In genomic region chr11:61968758-61969390, GRCh38 we compare ENCODE assay signal across 1 cellular context.
TF ChIP-seq lines count a peak whose summit lies in the region.

No MANE protein-coding gene starts in this region.

TF ChIP-seq in K562, 482 proteins besides CTCF, POLR2A, EP300 and RAD21 (continues in another document):
- no peak for TF ChIP-seq MED1 (CRISPR knock-in tag; IDR thresholded peaks at IDR 0.05; ENCODE audit: borderline replicate concordance)
- TF ChIP-seq MEF2A (IDR thresholded peaks at IDR 0.05; ENCODE audit: control insufficient read depth, low read depth, low read length), result no peak
- no peak for TF ChIP-seq THAP7 (CRISPR knock-in tag; IDR thresholded peaks at IDR 0.05)
- TF ChIP-seq ZNF431 (CRISPR knock-in tag; IDR thresholded peaks at IDR 0.05), result 0 out of 2 replicates have a peak, but pooled peaks have one; percentile 20
- no peak for TF ChIP-seq CHD4 (IDR thresholded peaks at IDR 0.05; ENCODE audit: insufficient read depth, insufficient replicate concordance, low read depth, low read length, poor library complexity, severe bottlenecking)
- no peak for TF ChIP-seq MAFK (IDR thresholded peaks at IDR 0.05; ENCODE audit: low read length)
- TF ChIP-seq LEF1 (IDR thresholded peaks at IDR 0.05), result 0 out of 2 replicates have a peak, but pooled peaks have one; percentile 14
- TF ChIP-seq ZNF239 (CRISPR knock-in tag; IDR thresholded peaks at IDR 0.05), result no peak
- no peak for TF ChIP-seq PYGO2 (tag; IDR thresholded peaks at IDR 0.05)
- TF ChIP-seq ZNF175 (CRISPR knock-in tag; IDR thresholded peaks at IDR 0.05; ENCODE audit: low read depth), result 0 out of 2 replicates have a peak, but pooled peaks have one; percentile 34
- TF ChIP-seq SMARCB1 (IDR thresholded peaks at IDR 0.05; ENCODE audit: insufficient read length, low read depth), result no peak
- TF ChIP-seq GTF3C2 (IDR thresholded peaks at IDR 0.05; ENCODE audit: borderline replicate concordance, extremely low read depth, insufficient read length), result no peak
- no peak for TF ChIP-seq ZNF444 (CRISPR knock-in tag; IDR thresholded peaks at IDR 0.05)
- TF ChIP-seq TRIM25 (IDR thresholded peaks at IDR 0.05; ENCODE audit: borderline replicate concordance), result no peak
- no peak for TF ChIP-seq MXD1 (CRISPR knock-in tag; IDR thresholded peaks at IDR 0.05; ENCODE audit: borderline replicate concordance, poor library complexity, severe bottlenecking)
- no peak for TF ChIP-seq CGGBP1 (CRISPR knock-in tag; IDR thresholded peaks at IDR 0.05)
- TF ChIP-seq STAT5A (IDR thresholded peaks at IDR 0.05; ENCODE audit: borderline replicate concordance, low read length), result no peak
- TF ChIP-seq SMAD4 (CRISPR knock-in tag; conservative IDR thresholded peaks at IDR 0.05), result peak; percentile 19; the same call in 1 of the 2 replicates
- no peak for TF ChIP-seq KHSRP (IDR thresholded peaks at IDR 0.05)
- TF ChIP-seq SREBF1 (IDR thresholded peaks at IDR 0.05; ENCODE audit: borderline replicate concordance, low read depth, low read length), result no peak
- no peak for TF ChIP-seq RBM17 (IDR thresholded peaks at IDR 0.05; ENCODE audit: borderline replicate concordance, low read depth, low read length)
- TF ChIP-seq PTTG1 (tag; IDR thresholded peaks at IDR 0.05; ENCODE audit: low read depth), result no peak
- TF ChIP-seq ZNF324 (CRISPR knock-in tag; IDR thresholded peaks at IDR 0.05), result no peak
- TF ChIP-seq RBFOX2 (IDR thresholded peaks at IDR 0.05; ENCODE audit: low read depth, low read length), result no peak
- no peak for TF ChIP-seq REST (CRISPR knock-in tag; IDR thresholded peaks at IDR 0.05; ENCODE audit: low read depth)
- TF ChIP-seq ZNF830 (CRISPR knock-in tag; IDR thresholded peaks at IDR 0.05), result no peak
- TF ChIP-seq IRF1 (CRISPR knock-in tag; IDR thresholded peaks at IDR 0.05; ENCODE audit: borderline replicate concordance), result 0 out of 2 replicates have a peak, but pooled peaks have one; percentile 26
- no peak for TF ChIP-seq CAMTA2 (CRISPR knock-in tag; conservative IDR thresholded peaks at IDR 0.05)
- no peak for TF ChIP-seq NR2C2 (CRISPR knock-in tag; IDR thresholded peaks at IDR 0.05)
- TF ChIP-seq NR2C2 (tag; IDR thresholded peaks at IDR 0.05), result no peak
- TF ChIP-seq SPI1 (IDR thresholded peaks at IDR 0.05; ENCODE audit: borderline replicate concordance, low read depth, low read length), result no peak
- no peak for TF ChIP-seq PRPF4 (IDR thresholded peaks at IDR 0.05; ENCODE audit: insufficient read depth, low read depth, low read length, poor library complexity, severe bottlenecking)
- peak in 1 of 2 experiments; percentile 11 for TF ChIP-seq E2F6 (IDR thresholded peaks at IDR 0.05; ENCODE audit: borderline replicate concordance in 1 of 2, extremely low read depth in 1 of 2, insufficient read depth in 1 of 2, insufficient read length in 1 of 2, low read depth in 1 of 2, low read length in 1 of 2, poor library complexity in 1 of 2, severe bottlenecking in 1 of 2)
- no peak for TF ChIP-seq SNAPC5 (CRISPR knock-in tag; IDR thresholded peaks at IDR 0.05)
- TF ChIP-seq CSDE1 (IDR thresholded peaks at IDR 0.05), result no peak
